1 cellular context compared by ENCODE assay signal in the genomic region with DNA sequence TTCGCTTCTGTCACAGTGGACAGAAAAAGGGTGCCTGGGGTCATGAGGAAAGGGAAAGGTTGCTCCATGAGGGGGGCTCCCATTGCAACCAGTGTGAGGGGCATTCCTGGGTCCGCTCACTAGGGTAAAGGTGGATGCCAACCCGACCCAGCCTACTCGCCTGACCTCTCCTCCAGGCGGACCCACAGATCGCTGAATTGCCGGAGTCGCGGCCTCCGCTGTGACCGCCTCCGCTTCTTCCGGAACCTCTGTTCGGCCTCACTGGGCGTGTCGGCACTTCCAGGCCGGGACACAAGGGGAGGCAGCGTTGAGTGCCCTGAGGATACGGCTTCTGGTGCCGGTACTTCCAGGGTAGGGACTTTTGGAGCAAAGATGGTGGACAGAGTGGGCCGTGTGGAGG.
TF ChIP-seq lines count a peak whose summit lies in the region.

No MANE protein-coding gene starts in this region.

TF ChIP-seq in WTC11, 78 proteins besides CTCF, POLR2A, EP300 and RAD21 (continued from another document):
- TF ChIP-seq, protein P1, sequence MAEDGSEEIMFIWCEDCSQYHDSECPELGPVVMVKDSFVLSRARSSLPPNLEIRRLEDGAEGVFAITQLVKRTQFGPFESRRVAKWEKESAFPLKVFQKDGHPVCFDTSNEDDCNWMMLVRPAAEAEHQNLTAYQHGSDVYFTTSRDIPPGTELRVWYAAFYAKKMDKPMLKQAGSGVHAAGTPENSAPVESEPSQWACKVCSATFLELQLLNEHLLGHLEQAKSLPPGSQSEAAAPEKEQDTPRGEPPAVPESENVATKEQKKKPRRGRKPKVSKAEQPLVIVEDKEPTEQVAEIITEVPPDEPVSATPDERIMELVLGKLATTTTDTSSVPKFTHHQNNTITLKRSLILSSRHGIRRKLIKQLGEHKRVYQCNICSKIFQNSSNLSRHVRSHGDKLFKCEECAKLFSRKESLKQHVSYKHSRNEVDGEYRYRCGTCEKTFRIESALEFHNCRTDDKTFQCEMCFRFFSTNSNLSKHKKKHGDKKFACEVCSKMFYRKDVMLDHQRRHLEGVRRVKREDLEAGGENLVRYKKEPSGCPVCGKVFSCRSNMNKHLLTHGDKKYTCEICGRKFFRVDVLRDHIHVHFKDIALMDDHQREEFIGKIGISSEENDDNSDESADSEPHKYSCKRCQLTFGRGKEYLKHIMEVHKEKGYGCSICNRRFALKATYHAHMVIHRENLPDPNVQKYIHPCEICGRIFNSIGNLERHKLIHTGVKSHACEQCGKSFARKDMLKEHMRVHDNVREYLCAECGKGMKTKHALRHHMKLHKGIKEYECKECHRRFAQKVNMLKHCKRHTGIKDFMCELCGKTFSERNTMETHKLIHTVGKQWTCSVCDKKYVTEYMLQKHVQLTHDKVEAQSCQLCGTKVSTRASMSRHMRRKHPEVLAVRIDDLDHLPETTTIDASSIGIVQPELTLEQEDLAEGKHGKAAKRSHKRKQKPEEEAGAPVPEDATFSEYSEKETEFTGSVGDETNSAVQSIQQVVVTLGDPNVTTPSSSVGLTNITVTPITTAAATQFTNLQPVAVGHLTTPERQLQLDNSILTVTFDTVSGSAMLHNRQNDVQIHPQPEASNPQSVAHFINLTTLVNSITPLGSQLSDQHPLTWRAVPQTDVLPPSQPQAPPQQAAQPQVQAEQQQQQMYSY (CRISPR knock-in tag; IDR thresholded peaks at IDR 0.05), result no peak
- TF ChIP-seq MYBL2 (CRISPR knock-in tag; IDR thresholded peaks at IDR 0.05) (no peak), ZNF396 (CRISPR knock-in tag; IDR thresholded peaks at IDR 0.05; ENCODE audit: borderline replicate concordance) (no peak), MAX (CRISPR knock-in tag; IDR thresholded peaks at IDR 0.05) (no peak), TCF7 (CRISPR knock-in tag; IDR thresholded peaks at IDR 0.05; ENCODE audit: low read depth) (no peak)
- TF ChIP-seq, protein P2, sequence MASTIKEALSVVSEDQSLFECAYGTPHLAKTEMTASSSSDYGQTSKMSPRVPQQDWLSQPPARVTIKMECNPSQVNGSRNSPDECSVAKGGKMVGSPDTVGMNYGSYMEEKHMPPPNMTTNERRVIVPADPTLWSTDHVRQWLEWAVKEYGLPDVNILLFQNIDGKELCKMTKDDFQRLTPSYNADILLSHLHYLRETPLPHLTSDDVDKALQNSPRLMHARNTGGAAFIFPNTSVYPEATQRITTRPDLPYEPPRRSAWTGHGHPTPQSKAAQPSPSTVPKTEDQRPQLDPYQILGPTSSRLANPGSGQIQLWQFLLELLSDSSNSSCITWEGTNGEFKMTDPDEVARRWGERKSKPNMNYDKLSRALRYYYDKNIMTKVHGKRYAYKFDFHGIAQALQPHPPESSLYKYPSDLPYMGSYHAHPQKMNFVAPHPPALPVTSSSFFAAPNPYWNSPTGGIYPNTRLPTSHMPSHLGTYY (CRISPR knock-in tag; IDR thresholded peaks at IDR 0.05), result no peak
